ENCODE assay signal across 1 cellular context in genomic region chr17:42272162-42272561, GRCh38.
TF ChIP-seq lines count a peak whose summit lies in the region.

No MANE protein-coding gene starts in this region.

TF ChIP-seq in IMR-90, 13 proteins besides CTCF, POLR2A, EP300 and RAD21:
- TF ChIP-seq BHLHE40 (IDR thresholded peaks at IDR 0.05; ENCODE audit: low read depth, low read length) = no peak
